In the genomic region with DNA sequence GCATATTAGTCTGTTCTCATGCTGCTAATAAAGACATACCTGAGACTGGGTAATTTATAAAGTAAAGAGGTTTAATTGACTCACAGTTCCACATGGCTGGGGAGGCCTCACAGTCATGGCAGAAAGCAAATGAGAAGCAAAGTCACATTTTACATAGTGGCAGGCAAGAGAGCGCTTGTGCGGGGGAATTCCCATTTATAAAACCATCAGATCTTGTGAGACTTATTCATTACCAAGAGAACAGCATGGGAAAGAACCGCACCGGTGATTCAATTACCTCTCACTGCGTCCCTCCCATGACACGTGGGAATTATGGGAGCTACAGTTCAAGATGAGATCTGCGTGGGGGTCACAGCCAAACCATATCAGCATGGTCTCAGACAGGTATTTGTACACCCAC, we compare ENCODE assay signal across 8 cellular contexts. TPM values are rescaled to one million over a fixed set of nuclear protein-coding genes. Genes with fewer than 3 reads are reported as not detected.
DNase-seq lines count a peak whose midpoint lies in the region; ATAC-seq lines count a peak whose summit lies in the region.
"Not testable (repeated sequence)": the region's sequence is repeated elsewhere in the genome, so short reads cannot be mapped to it uniquely, and the experiment has no call there.

No MANE protein-coding gene starts in this region.

- CTCF ChIA-PET in activated CD4-positive, alpha-beta T cell treated with anti-CD3 and anti-CD28 coated beads for 36 hours (lab: Charles Lee) = interaction anchor here (0.6 to 3.0 kb wide), 7 partner anchors 14 to 297 kb away, joined by 3 to 11 read pairs (median 6); partner anchors contain the start of gene RCAN3

- intact Hi-C loops in activated CD4-positive, alpha-beta T cell treated with anti-CD3 and anti-CD28 coated beads for 36 hours (cut with DNase I, micrococcal nuclease) = loop anchor here (1.0 to 10.0 kb wide), 8 partner anchors 13 to 537 kb away; partner anchors contain the start of genes NIPAL3 (in 1 of the 2), RCAN3 (in 1 of the 2) and SRRM1 (in 1 of the 2)

- peak overlapping the region; percentile 61 for H3K4me3 Mint-ChIP-seq in activated CD4-positive, alpha-beta T cell treated with anti-CD3 and anti-CD28 coated beads for 36 hours
- peak overlapping the region; percentile 89 to 91 for H3K4me3 Mint-ChIP-seq in stimulated activated naive CD8-positive, alpha-beta T cell treated with anti-CD3 and anti-CD28 coated beads, Interleukin-15, amount 100 ng/mL, for 72 hours

- H3K27me3 Mint-ChIP-seq in activated CD4-positive, alpha-beta T cell treated with anti-CD3 and anti-CD28 coated beads for 36 hours; stimulated activated naive CD8-positive, alpha-beta T cell treated with anti-CD3 and anti-CD28 coated beads, Interleukin-15, amount 100 ng/mL, for 72 hours: not testable (repeated sequence)

- not testable (repeated sequence) for H3K9me3 Mint-ChIP-seq in activated CD4-positive, alpha-beta T cell treated with anti-CD3 and anti-CD28 coated beads for 36 hours (ENCODE audit: low read depth); stimulated activated naive CD8-positive, alpha-beta T cell treated with anti-CD3 and anti-CD28 coated beads, Interleukin-15, amount 100 ng/mL, for 72 hours

- ATAC-seq in activated CD4-positive, alpha-beta T cell treated with anti-CD3 and anti-CD28 coated beads for 36 hours = peak; percentile 68
- peak; percentile 70 for ATAC-seq in stimulated activated naive CD8-positive, alpha-beta T cell treated with anti-CD3 and anti-CD28 coated beads, Interleukin-15, amount 100 ng/mL, for 72 hours

- H3K27ac Mint-ChIP-seq in activated CD4-positive, alpha-beta T cell treated with anti-CD3 and anti-CD28 coated beads for 36 hours = peak overlapping the region; percentile 91
- peak overlapping the region; percentile 94 for H3K27ac Mint-ChIP-seq in stimulated activated naive CD8-positive, alpha-beta T cell treated with anti-CD3 and anti-CD28 coated beads, Interleukin-15, amount 100 ng/mL, for 72 hours

- H3K36me3 Mint-ChIP-seq in activated CD4-positive, alpha-beta T cell treated with anti-CD3 and anti-CD28 coated beads for 36 hours (ENCODE audit: low read depth) = peaks cover 20% of the 10 kb centered on the region

- POLR2A ChIA-PET in activated CD4-positive, alpha-beta T cell treated with anti-CD3 and anti-CD28 coated beads for 36 hours (lab: Charles Lee) = interaction anchor here (0.6 to 1.5 kb wide), 6 partner anchors 14 to 477 kb away, joined by 3 to 8 read pairs (median 4); partner anchors contain the start of gene RCAN3

- DNase-seq in HK-2 (ENCODE audit: unreplicated experiment) = peak; percentile 24
- DNase-seq in activated CD4-positive, alpha-beta T cell treated with anti-CD3 and anti-CD28 coated beads for 36 hours = peak; percentile 86
- peak; percentile 69 for DNase-seq in activated CD8-positive, alpha-beta memory T cell treated with anti-CD3 and anti-CD28 coated beads, Interleukin-2, amount 50 U/mL, for 48 hours
- peak; percentile 76 for DNase-seq in activated naive CD4-positive, alpha-beta T cell treated with Interleukin-2 at 50 U/mL for 16 hours
- peak; percentile 25 for DNase-seq in central memory CD4-positive, alpha-beta T cell
- DNase-seq in renal cortical epithelial cell (ENCODE audit: low read depth) = peak; percentile 68
- DNase-seq in stimulated activated CD4-positive, alpha-beta T cell treated with anti-CD3 and anti-CD28 coated beads, TNF-alpha, amount 100 ng/mL, for 24 hours (ENCODE audit: low read depth in 3 of 3) = peak; percentile 52 to 69 (median 69)
- peak; percentile 47 to 73 for DNase-seq in stimulated activated naive CD8-positive, alpha-beta T cell treated with anti-CD3 and anti-CD28 coated beads, Interleukin-15, amount 100 ng/mL, for 72 hours

- peaks cover 77% of the 10 kb centered on the region for H3K4me1 Mint-ChIP-seq in activated CD4-positive, alpha-beta T cell treated with anti-CD3 and anti-CD28 coated beads for 36 hours
- peaks cover 80% of the 10 kb centered on the region for H3K4me1 Mint-ChIP-seq in stimulated activated naive CD8-positive, alpha-beta T cell treated with anti-CD3 and anti-CD28 coated beads, Interleukin-15, amount 100 ng/mL, for 72 hours

RNA-seq across cellular contexts. Expression of gene RCAN3, which starts 14.5 kb away (rescaled TPM):
- total RNA-seq in activated CD4-positive, alpha-beta T cell treated with anti-CD3 and anti-CD28 coated beads for 36 hours = 10 to 100 TPM; 62.3 to 67.5 TPM
- total RNA-seq in renal cortical epithelial cell = 17.9 and 20.2 TPM in 2 replicates

Comparison
In these comparisons a context has a peak if more than half of its experiments do, and no peak if none do; other contexts are left out.
1. Peak in every context shown above with its lines: DNase-seq and ATAC-seq.
2. DNase-seq: peak in every context shown above with its lines; median percentile 86 in activated CD4-positive, alpha-beta T cell treated with anti-CD3 and anti-CD28 coated beads for 36 hours; 76 in activated naive CD4-positive, alpha-beta T cell treated with Interleukin-2 at 50 U/mL for 16 hours; 69 in activated CD8-positive, alpha-beta memory T cell treated with anti-CD3 and anti-CD28 coated beads, Interleukin-2, amount 50 U/mL, for 48 hours; 69 in stimulated activated CD4-positive, alpha-beta T cell treated with anti-CD3 and anti-CD28 coated beads, TNF-alpha, amount 100 ng/mL, for 24 hours; 68 in renal cortical epithelial cell; 60 in stimulated activated naive CD8-positive, alpha-beta T cell treated with anti-CD3 and anti-CD28 coated beads, Interleukin-15, amount 100 ng/mL, for 72 hours; 25 in central memory CD4-positive, alpha-beta T cell; 24 in HK-2.